Comparison of ENCODE assay signal across 1 cellular context in genomic region chr1:167767794-167768193, GRCh38.
TF ChIP-seq lines count a peak whose summit lies in the region.

No MANE protein-coding gene starts in this region.

TF ChIP-seq in HepG2, 621 proteins besides CTCF, POLR2A, EP300 and RAD21 (continued from another document):
- no peak for TF ChIP-seq HMGXB3 (CRISPR knock-in tag; IDR thresholded peaks at IDR 0.05; ENCODE audit: borderline replicate concordance)
- TF ChIP-seq SP5 (CRISPR knock-in tag; IDR thresholded peaks at IDR 0.05; ENCODE audit: borderline replicate concordance, low read depth), result no peak
- TF ChIP-seq SALL2 (CRISPR knock-in tag; IDR thresholded peaks at IDR 0.05), result no peak
- no peak for TF ChIP-seq GATAD1 (CRISPR knock-in tag; IDR thresholded peaks at IDR 0.05)
